In the genomic region with DNA sequence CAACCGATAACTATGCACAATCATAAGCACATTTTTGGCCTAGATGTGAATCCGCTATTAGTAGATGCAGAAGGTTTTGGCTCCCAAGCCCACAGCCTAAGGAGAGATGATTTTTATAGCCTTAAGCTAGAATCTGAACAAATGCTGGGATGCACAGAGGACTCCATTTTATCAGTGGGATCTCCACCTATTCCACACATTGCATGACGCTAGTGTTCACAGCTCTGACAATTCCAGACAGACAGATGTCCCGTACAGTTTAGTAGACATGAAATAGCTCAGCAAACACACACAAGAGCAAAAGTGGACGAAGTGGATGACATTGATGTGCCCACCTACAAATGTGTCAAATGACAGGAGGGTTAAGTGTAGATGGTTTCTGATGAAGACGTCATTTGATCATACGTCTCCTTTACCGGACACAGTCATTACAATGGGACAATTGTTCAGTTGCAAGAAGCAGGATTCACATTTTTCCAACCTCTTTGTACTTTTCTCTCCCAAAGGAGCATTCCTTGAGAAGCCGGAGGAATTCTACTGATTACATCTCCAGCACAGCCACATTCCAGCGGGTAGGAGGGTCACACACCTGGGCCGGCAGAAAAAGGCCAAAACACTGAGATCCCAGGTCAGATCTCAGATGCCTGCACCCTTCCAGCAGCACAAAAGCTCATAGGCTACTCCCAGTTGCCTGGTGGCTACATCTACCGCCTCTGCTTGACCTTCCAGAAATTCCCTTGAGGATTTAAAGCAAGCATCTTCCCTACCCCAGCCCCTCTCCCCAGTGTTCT, we compare ENCODE assay signal across 22 cellular contexts.
"Had no signal": no experiment of that assay in that cellular context is flagged by ENCODE, and none has a peak within 500 bp of the region (broad histone marks: within the 10 kb centered on the region; RNA-seq: fewer than 3 reads in every experiment).

No MANE protein-coding gene starts in this region.

- H3K27me3 ChIP-seq: cardiac muscle cell, foreskin keratinocyte, ovary, stomach, upper lobe of right lung had no signal

- H3K9me3 ChIP-seq: ovary, stomach, upper lobe of right lung had no signal

- H3K27me3 Mint-ChIP-seq: activated CD4-positive, alpha-beta memory T cell treated with anti-CD3 and anti-CD28 coated beads, Interleukin-2, amount 10 ng/mL, durations not matched to agents 7 days and 5 days; activated CD4-positive, alpha-beta T cell treated with anti-CD3 and anti-CD28 coated beads, Interleukin-2, amount 10 ng/mL, durations not matched to agents 24 days and 14 days; activated naive CD4-positive, alpha-beta T cell treated with anti-CD3 and anti-CD28 coated beads, Interleukin-2, amount 10 ng/mL, durations not matched to agents 7 days and 5 days; dendritic cell treated with granulocyte-macrophage colony-stimulating factor and Interleukin-4, amounts not matched to agents 40 ng/mL and 50 ng/mL, for 4 days had no signal

- H3K36me3 Mint-ChIP-seq: activated naive CD4-positive, alpha-beta T cell treated with anti-CD3 and anti-CD28 coated beads, Interleukin-2, amount 10 ng/mL, durations not matched to agents 7 days and 5 days; natural killer cell treated with Interleukin-12 subunit alpha and Interleukin-12 subunit beta and Interleukin-15 and Interleukin-18, amount 100 ng/mL, for 72 hours; stimulated activated effector memory CD8-positive, alpha-beta T cell treated with anti-CD3 and anti-CD28 coated beads, Interleukin-12 subunit alpha, Interleukin-12 subunit beta, amount 100 ng/mL, for 72 hours; T-cell had no signal

- ATAC-seq: activated CD4-positive, CD25-positive, alpha-beta regulatory T cell treated with anti-CD3 and anti-CD28 coated beads, Interleukin-2, amount 50 U/mL, for 24 hours; foreskin keratinocyte; natural killer cell treated with Interleukin-12 subunit alpha and Interleukin-12 subunit beta and Interleukin-15 and Interleukin-18, amount 100 ng/mL, for 72 hours; stimulated activated effector memory CD8-positive, alpha-beta T cell treated with anti-CD3 and anti-CD28 coated beads, Interleukin-12 subunit alpha, Interleukin-12 subunit beta, amount 100 ng/mL, for 72 hours; T-cell; upper lobe of right lung had no signal

- H3K4me3 ChIP-seq: cardiac muscle cell, ovary, skin epidermis, stomach, upper lobe of right lung had no signal

- DNase-seq: activated CD4-positive, alpha-beta memory T cell treated with anti-CD3 and anti-CD28 coated beads, Interleukin-2, amount 10 ng/mL, durations not matched to agents 7 days and 5 days; activated CD4-positive, alpha-beta T cell treated with anti-CD3 and anti-CD28 coated beads, Interleukin-2, amount 10 ng/mL, durations not matched to agents 24 days and 14 days; activated effector memory CD4-positive, alpha-beta T cell treated with anti-CD3 and anti-CD28 coated beads, Interleukin-2, amount 50 U/mL, for 16 hours; activated naive CD4-positive, alpha-beta T cell treated with anti-CD3 and anti-CD28 coated beads, Interleukin-2, amount 10 ng/mL, durations not matched to agents 7 days and 5 days; amygdala; effector CD4-positive, alpha-beta T cell; erythroblast; foreskin keratinocyte; hippocampal formation; ovary; stimulated activated CD4-positive, alpha-beta T cell treated with anti-CD3 and anti-CD28 coated beads, Interleukin-2, amount 100 ng/mL, for 24 hours; stomach; T-cell; upper lobe of right lung had no signal

- H3K9me3 Mint-ChIP-seq: activated CD4-positive, alpha-beta memory T cell treated with anti-CD3 and anti-CD28 coated beads, Interleukin-2, amount 10 ng/mL, durations not matched to agents 7 days and 5 days; activated CD4-positive, alpha-beta T cell treated with anti-CD3 and anti-CD28 coated beads, Interleukin-2, amount 10 ng/mL, durations not matched to agents 24 days and 14 days; activated naive CD4-positive, alpha-beta T cell treated with anti-CD3 and anti-CD28 coated beads, Interleukin-2, amount 10 ng/mL, durations not matched to agents 7 days and 5 days; dendritic cell treated with granulocyte-macrophage colony-stimulating factor and Interleukin-4, amounts not matched to agents 40 ng/mL and 50 ng/mL, for 4 days; natural killer cell treated with Interleukin-12 subunit alpha and Interleukin-12 subunit beta and Interleukin-15 and Interleukin-18, amount 100 ng/mL, for 72 hours; stimulated activated effector memory CD8-positive, alpha-beta T cell treated with anti-CD3 and anti-CD28 coated beads, Interleukin-12 subunit alpha, Interleukin-12 subunit beta, amount 100 ng/mL, for 72 hours; T-helper 2 cell treated with Interferon-gamma antibody and Interleukin-4, amounts not matched to agents 5 μg/mL and 100 μg/mL, for 36 hours had no signal

- H3K36me3 ChIP-seq: cardiac muscle cell, ovary, stomach, upper lobe of right lung had no signal

- H3K4me1 Mint-ChIP-seq: activated CD4-positive, alpha-beta memory T cell treated with anti-CD3 and anti-CD28 coated beads, Interleukin-2, amount 10 ng/mL, durations not matched to agents 7 days and 5 days; activated CD4-positive, alpha-beta T cell treated with anti-CD3 and anti-CD28 coated beads, Interleukin-2, amount 10 ng/mL, durations not matched to agents 24 days and 14 days; activated naive CD4-positive, alpha-beta T cell treated with anti-CD3 and anti-CD28 coated beads, Interleukin-2, amount 10 ng/mL, durations not matched to agents 7 days and 5 days; stimulated activated effector memory CD8-positive, alpha-beta T cell treated with anti-CD3 and anti-CD28 coated beads, Interleukin-12 subunit alpha, Interleukin-12 subunit beta, amount 100 ng/mL, for 72 hours; T-cell had no signal

- H3K27ac ChIP-seq: cardiac muscle cell, foreskin keratinocyte, ovary, upper lobe of right lung, VCaP had no signal

- H3K4me1 ChIP-seq: foreskin keratinocyte, upper lobe of right lung had no signal

- H3K4me3 Mint-ChIP-seq: activated CD4-positive, alpha-beta memory T cell treated with anti-CD3 and anti-CD28 coated beads, Interleukin-2, amount 10 ng/mL, durations not matched to agents 7 days and 5 days; activated CD4-positive, alpha-beta T cell treated with anti-CD3 and anti-CD28 coated beads, Interleukin-2, amount 10 ng/mL, durations not matched to agents 24 days and 14 days; activated naive CD4-positive, alpha-beta T cell treated with anti-CD3 and anti-CD28 coated beads, Interleukin-2, amount 10 ng/mL, durations not matched to agents 7 days and 5 days; dendritic cell treated with granulocyte-macrophage colony-stimulating factor and Interleukin-4, amounts not matched to agents 40 ng/mL and 50 ng/mL, for 4 days; natural killer cell treated with Interleukin-12 subunit alpha and Interleukin-12 subunit beta and Interleukin-15 and Interleukin-18, amount 100 ng/mL, for 72 hours; stimulated activated effector memory CD8-positive, alpha-beta T cell treated with anti-CD3 and anti-CD28 coated beads, Interleukin-12 subunit alpha, Interleukin-12 subunit beta, amount 100 ng/mL, for 72 hours; T-cell; T-helper 2 cell treated with Interferon-gamma antibody and Interleukin-4, amounts not matched to agents 5 μg/mL and 100 μg/mL, for 36 hours had no signal
